Comparison of ENCODE assay signal across 9 cellular contexts in the genomic region with DNA sequence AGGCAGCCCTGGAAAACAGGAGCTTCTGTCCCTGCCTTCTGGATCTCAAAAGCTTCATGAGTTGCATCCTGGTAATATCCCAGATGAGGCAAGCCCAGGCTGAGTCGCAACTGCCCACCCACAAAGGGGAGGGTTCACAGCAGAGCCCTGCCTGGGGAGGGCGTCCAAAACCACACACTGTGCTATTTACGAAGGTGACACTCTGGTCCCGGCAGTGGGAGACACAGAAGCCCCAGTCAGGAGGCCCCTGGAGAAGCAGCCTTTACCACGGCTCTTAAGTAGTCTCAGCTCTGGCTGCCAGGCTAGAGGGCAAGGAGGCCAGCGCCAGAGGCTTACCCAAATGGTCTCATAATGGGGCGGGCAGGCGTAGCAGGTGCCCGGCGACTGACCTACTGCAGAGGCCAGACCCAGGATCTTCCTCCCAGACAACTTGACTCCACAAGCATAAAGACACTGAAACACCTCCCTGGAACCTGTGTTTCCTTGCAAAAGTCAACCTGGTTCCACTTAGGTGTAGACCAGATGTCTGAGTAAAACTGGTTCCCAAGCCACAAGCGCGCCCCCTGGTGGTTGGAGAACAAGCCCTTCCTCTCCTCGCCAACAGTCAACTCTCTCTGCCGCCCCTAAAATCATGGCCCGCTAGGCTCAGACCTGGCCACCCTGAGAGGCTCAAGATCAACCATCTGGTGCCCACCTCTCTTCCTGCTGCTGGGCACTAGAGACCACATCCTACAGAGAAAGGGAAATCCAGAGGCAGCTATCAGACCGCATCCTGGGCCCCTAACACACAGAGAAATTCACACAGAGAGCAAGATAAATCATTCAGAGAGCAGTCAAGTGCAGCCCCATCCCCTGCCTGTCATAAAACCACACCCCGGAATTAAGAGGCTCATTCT. TPM values are rescaled to one million over a fixed set of nuclear protein-coding genes. Genes with fewer than 3 reads are reported as not detected.
A peak's percentile ranks its signal among the peaks of the same experiment; 100 is the strongest.
DNase-seq lines count a peak whose midpoint lies in the region; ATAC-seq and TF ChIP-seq lines count a peak whose summit lies in the region.
"Had no signal": no experiment of that assay in that cellular context is flagged by ENCODE, and none has a peak within 500 bp of the region (broad histone marks: within the 10 kb centered on the region; RNA-seq: fewer than 3 reads in every experiment).

No MANE protein-coding gene starts in this region.

- peak; percentile 94 for TF ChIP-seq CTCF in mesothelial cell of epicardium (IDR thresholded peaks at IDR 0.05; ENCODE audit: unreplicated experiment)

- no peak overlapping the region for H3K4me3 Mint-ChIP-seq in activated CD4-positive, alpha-beta memory T cell treated with anti-CD3 and anti-CD28 coated beads, Interleukin-2, amount 10 ng/mL, durations not matched to agents 7 days and 5 days
- H3K4me3 Mint-ChIP-seq in mesothelial cell of epicardium: no peak overlapping the region
- H3K4me3 Mint-ChIP-seq: IgD-negative memory B cell had no signal

- H3K36me3 Mint-ChIP-seq in activated CD4-positive, alpha-beta memory T cell treated with anti-CD3 and anti-CD28 coated beads, Interleukin-2, amount 10 ng/mL, durations not matched to agents 7 days and 5 days (ENCODE audit: low read depth): no peaks in the 10 kb centered on the region
- peaks cover 7% of the 10 kb centered on the region for H3K36me3 Mint-ChIP-seq in mesothelial cell of epicardium

- H3K27ac Mint-ChIP-seq in activated CD4-positive, alpha-beta memory T cell treated with anti-CD3 and anti-CD28 coated beads, Interleukin-2, amount 10 ng/mL, durations not matched to agents 7 days and 5 days: no peak overlapping the region
- H3K27ac Mint-ChIP-seq in mesothelial cell of epicardium: no peak overlapping the region
- H3K27ac Mint-ChIP-seq: IgD-negative memory B cell had no signal

- no peaks in the 10 kb centered on the region for H3K27me3 ChIP-seq in effector memory CD4-positive, alpha-beta T cell (replicated peaks; ENCODE audit: control insufficient read depth, insufficient read depth, low read length, poor library complexity, severe bottlenecking)

- H3K9me3 Mint-ChIP-seq in activated CD4-positive, alpha-beta memory T cell treated with anti-CD3 and anti-CD28 coated beads, Interleukin-2, amount 10 ng/mL, durations not matched to agents 7 days and 5 days: no peaks in the 10 kb centered on the region
- no peaks in the 10 kb centered on the region for H3K9me3 Mint-ChIP-seq in mesothelial cell of epicardium
- H3K9me3 Mint-ChIP-seq: IgD-negative memory B cell had no signal

- peaks cover 5% of the 10 kb centered on the region for H3K36me3 ChIP-seq in effector memory CD4-positive, alpha-beta T cell (ENCODE audit: control insufficient read depth, insufficient read depth, low read length)

- no peak overlapping the region for H3K27ac ChIP-seq in effector memory CD4-positive, alpha-beta T cell (ENCODE audit: insufficient read depth, low read length, poor library complexity, severe bottlenecking)

- H3K4me3 ChIP-seq in effector memory CD4-positive, alpha-beta T cell (ENCODE audit: insufficient read depth, low read depth, low read length, poor library complexity, severe bottlenecking): peak overlapping the region; percentile 91

- DNase-seq in C1 segment of cervical spinal cord (lab: John Stamatoyannopoulos, UW): peak in 13 of 14 donors; percentile 15 to 84 (median 54)
- DNase-seq in NCI-H2171 (lab: John Stamatoyannopoulos, UW): peak; percentile 35
- peak; percentile 88 for DNase-seq in activated CD4-positive, alpha-beta memory T cell treated with anti-CD3 and anti-CD28 coated beads, Interleukin-2, amount 10 ng/mL, durations not matched to agents 7 days and 5 days
- DNase-seq in effector memory CD4-positive, alpha-beta T cell: peak; percentile 73 to 82 (median 73)
- peak; percentile 89 to 94 for DNase-seq in mesothelial cell of epicardium (ENCODE audit: low spot score in 2 of 2, unreplicated experiment in 2 of 2)
- DNase-seq in stimulated activated CD8-positive, alpha-beta memory T cell treated with anti-CD3 and anti-CD28 coated beads, Interleukin-15, amount 100 ng/mL, for 48 hours (ENCODE audit: low read depth in 2 of 2): peak; percentile 73 to 74
- DNase-seq in NCI-H128 (lab: John Stamatoyannopoulos, UW; ENCODE audit: unreplicated experiment): no peak

- H3K4me1 Mint-ChIP-seq in activated CD4-positive, alpha-beta memory T cell treated with anti-CD3 and anti-CD28 coated beads, Interleukin-2, amount 10 ng/mL, durations not matched to agents 7 days and 5 days: peaks cover 21% of the 10 kb centered on the region
- peaks cover 23% of the 10 kb centered on the region for H3K4me1 Mint-ChIP-seq in mesothelial cell of epicardium

- ATAC-seq in GM19395 (IDR thresholded peaks at IDR 0.05; ENCODE audit: unreplicated experiment): peak; percentile 47

- CTCF ChIA-PET in activated CD4-positive, alpha-beta memory T cell treated with anti-CD3 and anti-CD28 coated beads, Interleukin-2, amount 10 ng/mL, durations not matched to agents 7 days and 5 days (lab: Charles Lee): interaction anchor here (0.6 to 5.2 kb wide), 9 partner anchors 13 to 1097 kb away, joined by 3 to 47 read pairs (median 4); no protein-coding TSS in a partner anchor

- POLR2A ChIA-PET in activated CD4-positive, alpha-beta memory T cell treated with anti-CD3 and anti-CD28 coated beads, Interleukin-2, amount 10 ng/mL, durations not matched to agents 7 days and 5 days (lab: Charles Lee): interaction anchor here (0.6 to 1.3 kb wide), 5 partner anchors 324 to 581 kb away, joined by 3 to 5 read pairs (median 3); no protein-coding TSS in a partner anchor

- peaks cover 18% of the 10 kb centered on the region for H3K27me3 Mint-ChIP-seq in activated CD4-positive, alpha-beta memory T cell treated with anti-CD3 and anti-CD28 coated beads, Interleukin-2, amount 10 ng/mL, durations not matched to agents 7 days and 5 days
- H3K27me3 Mint-ChIP-seq in mesothelial cell of epicardium (ENCODE audit: low read depth): no peaks in the 10 kb centered on the region

- H3K9me3 ChIP-seq in effector memory CD4-positive, alpha-beta T cell (ENCODE audit: control insufficient read depth, low read length): no peaks in the 10 kb centered on the region

- peaks cover 5% of the 10 kb centered on the region for H3K4me1 ChIP-seq in effector memory CD4-positive, alpha-beta T cell (ENCODE audit: control insufficient read depth, insufficient read depth, low read length, poor library complexity, severe bottlenecking)

RNA-seq across cellular contexts. Expression of a gene that starts 5.2 kb away (rescaled TPM):
- 1 to 10 TPM; 3.5 to 4.3 TPM for total RNA-seq in activated CD4-positive, alpha-beta memory T cell treated with anti-CD3 and anti-CD28 coated beads, Interleukin-2, amount 10 ng/mL, durations not matched to agents 7 days and 5 days
- total RNA-seq in mesothelial cell of epicardium: 84.6 to 88.7 TPM (median 87.8 TPM) in 3 replicates

Comparison
In these comparisons a context has a peak if more than half of its experiments do, and no peak if none do; other contexts are left out.
1. RNA of a gene that starts 5.2 kb away (total RNA-seq): 84.6 to 88.7 TPM in mesothelial cell of epicardium; 3.5 to 4.3 TPM in activated CD4-positive, alpha-beta memory T cell treated with anti-CD3 and anti-CD28 coated beads, Interleukin-2, amount 10 ng/mL, durations not matched to agents 7 days and 5 days; every median in the first group is over 10 times any median in the second.